Comparison of ENCODE assay signal across 29 cellular contexts in genomic region chr22:32748509-32748908, GRCh38. TPM values are rescaled to one million over a fixed set of nuclear protein-coding genes. Genes with fewer than 3 reads are reported as not detected.
"Had no signal": no experiment of that assay in that cellular context is flagged by ENCODE, and none has a peak within 500 bp of the region (broad histone marks: within the 10 kb centered on the region; RNA-seq: fewer than 3 reads in every experiment).

No MANE protein-coding gene starts in this region.

- H3K4me1 ChIP-seq: adrenal gland, colonic mucosa had no signal

- H3K4me3 ChIP-seq: adrenal gland, breast epithelium, cardiac muscle cell, colonic mucosa had no signal

- ATAC-seq: activated CD4-positive, alpha-beta T cell treated with anti-CD3 and anti-CD28 coated beads for 36 hours; activated CD8-positive, alpha-beta memory T cell treated with anti-CD3 and anti-CD28 coated beads, Interleukin-2, amount 10 ng/mL, durations not matched to agents 7 days and 5 days; activated CD8-positive, alpha-beta T cell treated with anti-CD3 and anti-CD28 coated beads, Interleukin-2, amount 10 ng/mL, durations not matched to agents 7 days and 5 days; activated naive CD8-positive, alpha-beta T cell treated with anti-CD3 and anti-CD28 coated beads, Interleukin-2, amount 50 U/mL, for 24 hours; esophagus mucosa had no signal

- H3K27me3 ChIP-seq: adrenal gland, breast epithelium, cardiac muscle cell, colonic mucosa had no signal

- DNase-seq: activated CD4-positive, alpha-beta memory T cell treated with anti-CD3 and anti-CD28 coated beads for 36 hours; activated CD4-positive, alpha-beta T cell treated with anti-CD3 and anti-CD28 coated beads for 36 hours; activated CD4-positive, alpha-beta T cell treated with anti-CD3 and anti-CD28 coated beads, Interleukin-2, amount 10 ng/mL, durations not matched to agents 24 days and 14 days; activated CD4-positive, CD25-positive, alpha-beta regulatory T cell; activated CD4-positive, CD25-positive, alpha-beta regulatory T cell treated with anti-CD3 and anti-CD28 coated beads, Interleukin-2, amount 50 U/mL, for 72 hours; activated CD8-positive, alpha-beta memory T cell treated with anti-CD3 and anti-CD28 coated beads, Interleukin-2, amount 10 ng/mL, durations not matched to agents 7 days and 5 days; activated CD8-positive, alpha-beta memory T cell treated with anti-CD3 and anti-CD28 coated beads, Interleukin-2, amount 50 U/mL, for 4 hours; activated CD8-positive, alpha-beta T cell treated with anti-CD3 and anti-CD28 coated beads, Interleukin-2, amount 10 ng/mL, durations not matched to agents 7 days and 5 days; activated effector memory CD4-positive, alpha-beta T cell treated with anti-CD3 and anti-CD28 coated beads, Interleukin-2, amount 50 U/mL, for 16 hours; activated naive CD4-positive, alpha-beta T cell treated with anti-CD3 and anti-CD28 coated beads for 36 hours; activated naive CD8-positive, alpha-beta T cell treated with anti-CD3 and anti-CD28 coated beads for 36 hours; activated naive CD8-positive, alpha-beta T cell treated with anti-CD3 and anti-CD28 coated beads, Interleukin-2, amount 50 U/mL, for 24 hours; activated T-cell treated with anti-CD3 and anti-CD28 coated beads, Interleukin-2, amount 50 U/mL, for 1 hour; activated T-cell treated with anti-CD3 and anti-CD28 coated beads, Interleukin-2, amount 50 U/mL, for 48 hours; adrenal gland; amygdala; aorta; central memory CD4-positive, alpha-beta T cell; cerebellar nuclear complex; colonic mucosa; effector memory CD4-positive, alpha-beta T cell; endodermal cell; foreskin fibroblast; T-helper 2 cell had no signal

- H3K27ac ChIP-seq: adrenal gland, breast epithelium, cardiac muscle cell, colonic mucosa had no signal

- H3K36me3 ChIP-seq: adrenal gland, breast epithelium, cardiac muscle cell, colonic mucosa had no signal

- H3K9me3 ChIP-seq: adrenal gland, breast epithelium, colonic mucosa had no signal

RNA-seq across cellular contexts. Expression of gene TIMP3, which starts 53.0 kb away (rescaled TPM):
- total RNA-seq: activated CD4-positive, alpha-beta memory T cell treated with anti-CD3 and anti-CD28 coated beads for 36 hours; activated CD4-positive, alpha-beta T cell treated with anti-CD3 and anti-CD28 coated beads for 36 hours; activated CD4-positive, alpha-beta T cell treated with anti-CD3 and anti-CD28 coated beads, Interleukin-2, amount 10 ng/mL, durations not matched to agents 24 days and 14 days; activated CD8-positive, alpha-beta memory T cell treated with anti-CD3 and anti-CD28 coated beads, Interleukin-2, amount 10 ng/mL, durations not matched to agents 7 days and 5 days; activated CD8-positive, alpha-beta T cell treated with anti-CD3 and anti-CD28 coated beads, Interleukin-2, amount 10 ng/mL, durations not matched to agents 7 days and 5 days; activated naive CD4-positive, alpha-beta T cell treated with anti-CD3 and anti-CD28 coated beads for 36 hours; activated T-helper 1 cell treated with anti-CD3 and anti-CD28 coated beads, Interleukin-12 subunit alpha, Interleukin-12 subunit beta, Interleukin-2, Interleukin-4 antibody, amounts not matched to agents 30 ng/mL and 10 ng/mL and 1 ng/mL, durations not matched to agents 14 hours and 24 hours and 36 hours; T-helper 1 cell treated with Interleukin-12 subunit alpha and Interleukin-12 subunit beta and Interleukin-4 antibody, amounts not matched to agents 30 ng/mL and 1 ng/mL, for 36 hours had no signal
